In genomic region chr2:44551001-44551400, GRCh38 we compare ENCODE assay signal across 25 cellular contexts.
"Had no signal": no experiment of that assay in that cellular context is flagged by ENCODE, and none has a peak within 500 bp of the region (broad histone marks: within the 10 kb centered on the region; RNA-seq: fewer than 3 reads in every experiment).

No MANE protein-coding gene starts in this region.

- H3K9ac ChIP-seq: neural progenitor cell had no signal

- H3K9me3 Mint-ChIP-seq: activated naive CD4-positive, alpha-beta T cell treated with anti-CD3 and anti-CD28 coated beads for 36 hours; central memory CD8-positive, alpha-beta T cell; memory B cell; neural progenitor cell; T-helper 1 cell treated with Interleukin-12 subunit alpha and Interleukin-12 subunit beta and Interleukin-4 antibody, amounts not matched to agents 30 μg/mL and 1 μg/mL, for 36 hours had no signal

- H3K27ac Mint-ChIP-seq: activated naive CD4-positive, alpha-beta T cell treated with anti-CD3 and anti-CD28 coated beads for 36 hours; memory B cell; naive thymus-derived CD4-positive, alpha-beta T cell; neural progenitor cell; progenitor cell of endocrine pancreas; stimulated activated naive CD8-positive, alpha-beta T cell treated with anti-CD3 and anti-CD28 coated beads, Interleukin-15, Interleukin-2, amounts not matched to agents 100 ng/mL and 50 ng/mL, for 24 hours; T-helper 1 cell treated with Interleukin-12 subunit alpha and Interleukin-12 subunit beta and Interleukin-4 antibody, amounts not matched to agents 30 μg/mL and 1 μg/mL, for 36 hours had no signal

- FAIRE-seq: kidney had no signal

- H3K4me1 Mint-ChIP-seq: central memory CD8-positive, alpha-beta T cell had no signal

- H3K4me2 ChIP-seq: neural progenitor cell had no signal

- DNase-seq: activated CD4-positive, alpha-beta T cell treated with anti-CD3 and anti-CD28 coated beads, Interleukin-2, amount 50 U/mL, for 4 hours; activated CD4-positive, CD25-positive, alpha-beta regulatory T cell treated with anti-CD3 and anti-CD28 coated beads, Interleukin-2, amount 50 U/mL, for 72 hours; activated naive CD4-positive, alpha-beta T cell treated with anti-CD3 and anti-CD28 coated beads for 36 hours; activated T-cell treated with anti-CD3 and anti-CD28 coated beads for 4 hours; brain microvascular endothelial cell; colonic mucosa; gastrocnemius medialis; heart left ventricle; kidney; left ventricle myocardium superior; naive thymus-derived CD4-positive, alpha-beta T cell; stimulated activated CD4-positive, alpha-beta T cell treated with anti-CD3 and anti-CD28 coated beads, Interleukin-12 subunit alpha, Interleukin-12 subunit beta, amount 100 ng/mL, for 4 hours; stimulated activated CD4-positive, alpha-beta T cell treated with anti-CD3 and anti-CD28 coated beads, Interleukin-1b, Interleukin-23, amount 100 ng/mL, for 48 hours; transverse colon; uterus had no signal

- ATAC-seq: esophagus mucosa, gastrocnemius medialis, heart left ventricle, left ventricle myocardium superior had no signal

- H3K27me3 ChIP-seq: brain microvascular endothelial cell, colonic mucosa, gastrocnemius medialis, heart left ventricle, neural progenitor cell, right atrium auricular region, suprapubic skin, transverse colon, uterus had no signal

- H3K9me3 ChIP-seq: colonic mucosa, gastrocnemius medialis, heart left ventricle, right atrium auricular region, suprapubic skin, transverse colon, uterus had no signal

- H3K4me3 Mint-ChIP-seq: activated naive CD4-positive, alpha-beta T cell treated with anti-CD3 and anti-CD28 coated beads for 36 hours; central memory CD8-positive, alpha-beta T cell; memory B cell; naive thymus-derived CD4-positive, alpha-beta T cell; neural progenitor cell; stimulated activated naive CD8-positive, alpha-beta T cell treated with anti-CD3 and anti-CD28 coated beads, Interleukin-15, Interleukin-2, amounts not matched to agents 100 ng/mL and 50 ng/mL, for 24 hours; T-helper 1 cell treated with Interleukin-12 subunit alpha and Interleukin-12 subunit beta and Interleukin-4 antibody, amounts not matched to agents 30 μg/mL and 1 μg/mL, for 36 hours had no signal

- H3K36me3 ChIP-seq: brain microvascular endothelial cell, colonic mucosa, gastrocnemius medialis, neural progenitor cell, right atrium auricular region, suprapubic skin, transverse colon, uterus had no signal

- H3K4me3 ChIP-seq: colonic mucosa, gastrocnemius medialis, heart left ventricle, neural progenitor cell, right atrium auricular region, suprapubic skin, transverse colon, uterus had no signal

- H3K36me3 Mint-ChIP-seq: neural progenitor cell had no signal

- H3K27ac ChIP-seq: brain microvascular endothelial cell, colonic mucosa, gastrocnemius medialis, heart left ventricle, neural progenitor cell, right atrium auricular region, suprapubic skin, transverse colon, uterus, VCaP had no signal

- H2AFZ ChIP-seq: neural progenitor cell had no signal

- H3K4me1 ChIP-seq: colonic mucosa, transverse colon, uterus had no signal

- H3K27me3 Mint-ChIP-seq: central memory CD8-positive, alpha-beta T cell; memory B cell; naive thymus-derived CD4-positive, alpha-beta T cell; progenitor cell of endocrine pancreas; stimulated activated naive CD8-positive, alpha-beta T cell treated with anti-CD3 and anti-CD28 coated beads, Interleukin-15, Interleukin-2, amounts not matched to agents 100 ng/mL and 50 ng/mL, for 24 hours had no signal
